1 cellular context compared by ENCODE assay signal in the genomic region with DNA sequence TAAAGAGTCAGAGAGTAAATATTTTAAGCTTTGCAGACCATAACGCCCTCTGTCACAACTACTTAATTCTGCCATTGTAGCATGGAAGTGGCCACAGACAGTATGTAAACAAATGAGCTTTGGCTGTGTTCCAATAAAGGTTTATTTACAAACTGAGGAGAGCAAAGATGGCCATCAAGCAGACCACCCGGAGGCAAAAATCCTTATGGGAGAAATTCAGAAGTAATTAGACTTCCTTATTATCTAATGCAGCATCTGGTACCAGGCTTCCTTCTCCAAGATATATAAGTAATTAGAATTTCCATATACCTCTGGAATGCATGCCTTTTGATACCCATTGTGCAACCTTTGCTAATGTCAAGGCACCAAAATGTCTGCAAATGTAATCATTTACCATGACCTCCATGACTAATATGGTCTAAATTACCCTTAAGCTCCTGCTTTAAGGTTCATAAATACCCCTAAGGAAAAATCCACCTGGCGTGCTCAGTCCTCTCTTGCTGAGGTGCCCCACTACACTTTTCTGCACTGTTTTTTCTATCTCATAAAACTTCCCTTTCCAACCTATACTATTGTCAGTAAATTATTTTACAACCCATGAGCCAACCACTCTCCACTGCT.
TF ChIP-seq lines count a peak whose summit lies in the region.

No MANE protein-coding gene starts in this region.

TF ChIP-seq in GM23338, 12 proteins besides CTCF, POLR2A, EP300 and RAD21 (continued from another document):
- TF ChIP-seq STAT1 (IDR thresholded peaks at IDR 0.05; ENCODE audit: unreplicated experiment) (no peak), ZNF331 (CRISPR knock-in tag; IDR thresholded peaks at IDR 0.05; ENCODE audit: low read depth) (no peak), EZH2 (IDR thresholded peaks at IDR 0.05; ENCODE audit: low read depth, unreplicated experiment) (no peak), REST (IDR thresholded peaks at IDR 0.05; ENCODE audit: unreplicated experiment) (no peak), ZNF114 (CRISPR knock-in tag; IDR thresholded peaks at IDR 0.05) (no peak), POLR2AphosphoS5 (IDR thresholded peaks at IDR 0.05; ENCODE audit: low read depth) (no peak), ETS1 (IDR thresholded peaks at IDR 0.05) (no peak), CREB1 (CRISPR knock-in tag; IDR thresholded peaks at IDR 0.05; ENCODE audit: low read depth) (no peak)
- TF ChIP-seq, protein P1, sequence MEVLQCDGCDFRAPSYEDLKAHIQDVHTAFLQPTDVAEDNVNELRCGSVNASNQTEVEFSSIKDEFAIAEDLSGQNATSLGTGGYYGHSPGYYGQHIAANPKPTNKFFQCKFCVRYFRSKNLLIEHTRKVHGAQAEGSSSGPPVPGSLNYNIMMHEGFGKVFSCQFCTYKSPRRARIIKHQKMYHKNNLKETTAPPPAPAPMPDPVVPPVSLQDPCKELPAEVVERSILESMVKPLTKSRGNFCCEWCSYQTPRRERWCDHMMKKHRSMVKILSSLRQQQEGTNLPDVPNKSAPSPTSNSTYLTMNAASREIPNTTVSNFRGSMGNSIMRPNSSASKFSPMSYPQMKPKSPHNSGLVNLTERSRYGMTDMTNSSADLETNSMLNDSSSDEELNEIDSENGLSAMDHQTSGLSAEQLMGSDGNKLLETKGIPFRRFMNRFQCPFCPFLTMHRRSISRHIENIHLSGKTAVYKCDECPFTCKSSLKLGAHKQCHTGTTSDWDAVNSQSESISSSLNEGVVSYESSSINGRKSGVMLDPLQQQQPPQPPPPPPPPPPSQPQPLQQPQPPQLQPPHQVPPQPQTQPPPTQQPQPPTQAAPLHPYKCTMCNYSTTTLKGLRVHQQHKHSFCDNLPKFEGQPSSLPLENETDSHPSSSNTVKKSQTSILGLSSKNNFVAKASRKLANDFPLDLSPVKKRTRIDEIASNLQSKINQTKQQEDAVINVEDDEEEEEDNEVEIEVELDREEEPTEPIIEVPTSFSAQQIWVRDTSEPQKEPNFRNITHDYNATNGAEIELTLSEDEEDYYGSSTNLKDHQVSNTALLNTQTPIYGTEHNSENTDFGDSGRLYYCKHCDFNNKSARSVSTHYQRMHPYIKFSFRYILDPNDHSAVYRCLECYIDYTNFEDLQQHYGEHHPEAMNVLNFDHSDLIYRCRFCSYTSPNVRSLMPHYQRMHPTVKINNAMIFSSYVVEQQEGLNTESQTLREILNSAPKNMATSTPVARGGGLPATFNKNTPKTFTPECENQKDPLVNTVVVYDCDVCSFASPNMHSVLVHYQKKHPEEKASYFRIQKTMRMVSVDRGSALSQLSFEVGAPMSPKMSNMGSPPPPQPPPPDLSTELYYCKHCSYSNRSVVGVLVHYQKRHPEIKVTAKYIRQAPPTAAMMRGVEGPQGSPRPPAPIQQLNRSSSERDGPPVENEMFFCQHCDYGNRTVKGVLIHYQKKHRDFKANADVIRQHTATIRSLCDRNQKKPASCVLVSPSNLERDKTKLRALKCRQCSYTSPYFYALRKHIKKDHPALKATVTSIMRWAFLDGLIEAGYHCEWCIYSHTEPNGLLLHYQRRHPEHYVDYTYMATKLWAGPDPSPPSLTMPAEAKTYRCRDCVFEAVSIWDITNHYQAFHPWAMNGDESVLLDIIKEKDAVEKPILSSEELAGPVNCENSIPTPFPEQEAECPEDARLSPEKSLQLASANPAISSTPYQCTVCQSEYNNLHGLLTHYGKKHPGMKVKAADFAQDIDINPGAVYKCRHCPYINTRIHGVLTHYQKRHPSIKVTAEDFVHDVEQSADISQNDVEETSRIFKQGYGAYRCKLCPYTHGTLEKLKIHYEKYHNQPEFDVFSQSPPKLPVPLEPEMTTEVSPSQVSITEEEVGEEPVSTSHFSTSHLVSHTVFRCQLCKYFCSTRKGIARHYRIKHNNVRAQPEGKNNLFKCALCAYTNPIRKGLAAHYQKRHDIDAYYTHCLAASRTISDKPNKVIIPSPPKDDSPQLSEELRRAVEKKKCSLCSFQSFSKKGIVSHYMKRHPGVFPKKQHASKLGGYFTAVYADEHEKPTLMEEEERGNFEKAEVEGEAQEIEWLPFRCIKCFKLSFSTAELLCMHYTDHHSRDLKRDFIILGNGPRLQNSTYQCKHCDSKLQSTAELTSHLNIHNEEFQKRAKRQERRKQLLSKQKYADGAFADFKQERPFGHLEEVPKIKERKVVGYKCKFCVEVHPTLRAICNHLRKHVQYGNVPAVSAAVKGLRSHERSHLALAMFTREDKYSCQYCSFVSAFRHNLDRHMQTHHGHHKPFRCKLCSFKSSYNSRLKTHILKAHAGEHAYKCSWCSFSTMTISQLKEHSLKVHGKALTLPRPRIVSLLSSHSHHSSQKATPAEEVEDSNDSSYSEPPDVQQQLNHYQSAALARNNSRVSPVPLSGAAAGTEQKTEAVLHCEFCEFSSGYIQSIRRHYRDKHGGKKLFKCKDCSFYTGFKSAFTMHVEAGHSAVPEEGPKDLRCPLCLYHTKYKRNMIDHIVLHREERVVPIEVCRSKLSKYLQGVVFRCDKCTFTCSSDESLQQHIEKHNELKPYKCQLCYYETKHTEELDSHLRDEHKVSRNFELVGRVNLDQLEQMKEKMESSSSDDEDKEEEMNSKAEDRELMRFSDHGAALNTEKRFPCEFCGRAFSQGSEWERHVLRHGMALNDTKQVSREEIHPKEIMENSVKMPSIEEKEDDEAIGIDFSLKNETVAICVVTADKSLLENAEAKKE (CRISPR knock-in tag; IDR thresholded peaks at IDR 0.05) = no peak
